Comparison of ENCODE assay signal across 8 cellular contexts in the genomic region with DNA sequence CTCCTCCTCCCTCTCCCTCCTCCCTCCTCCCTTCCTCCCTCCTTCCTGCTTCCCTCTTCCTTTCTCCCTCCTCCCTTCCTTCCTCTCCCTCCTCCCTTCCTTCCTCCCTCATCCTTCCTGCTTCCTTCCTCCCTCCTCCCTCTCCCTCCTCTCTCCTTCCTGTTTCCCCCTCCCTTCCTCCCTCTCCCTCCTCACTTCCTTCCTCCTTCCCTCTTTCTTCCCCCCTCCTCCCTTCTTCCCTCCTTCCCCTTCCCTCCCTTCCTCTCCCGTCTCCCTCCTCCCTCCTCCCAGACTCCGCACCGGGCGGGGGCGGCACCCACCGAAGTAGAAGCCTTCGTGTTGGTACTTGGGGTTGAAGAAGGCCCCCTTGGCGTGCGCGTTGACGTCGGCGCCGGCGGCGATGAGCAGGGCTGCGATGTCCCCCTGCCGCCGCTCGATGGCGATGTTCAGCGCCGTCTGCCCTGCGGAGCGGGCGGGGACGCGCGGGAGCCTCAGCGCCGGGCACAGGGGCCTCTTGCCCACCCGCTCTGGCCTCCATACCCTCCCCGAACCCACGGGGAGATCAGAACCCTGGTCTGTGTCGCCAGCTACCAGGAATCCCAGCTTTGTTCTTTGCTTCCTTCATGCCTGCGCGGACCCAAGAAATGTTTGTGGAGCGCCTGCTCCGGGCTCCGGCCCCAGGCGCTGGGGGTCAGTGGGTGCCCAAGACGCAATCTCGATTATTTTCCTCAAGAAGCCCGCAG. TPM values are rescaled to one million over a fixed set of nuclear protein-coding genes. Genes with fewer than 3 reads are reported as not detected.
DNase-seq lines count a peak whose midpoint lies in the region; ATAC-seq and TF ChIP-seq lines count a peak whose summit lies in the region.

No MANE protein-coding gene starts in this region.

- H3K27me3 Mint-ChIP-seq in GM23338 (ENCODE audit: insufficient read depth, low read depth, poor library complexity) = peaks cover 11% of the 10 kb centered on the region

- H3K36me3 ChIP-seq in A673 (ENCODE audit: insufficient read depth, low read length, poor library complexity, severe bottlenecking) = no peaks in the 10 kb centered on the region
- H3K36me3 ChIP-seq in GM23338 (ENCODE audit: insufficient read depth) = no peaks in the 10 kb centered on the region
- no peaks in the 10 kb centered on the region for H3K36me3 ChIP-seq in SU-DHL-6 (ENCODE audit: low read length)
- no peaks in the 10 kb centered on the region for H3K36me3 ChIP-seq in hepatocyte (replicated peaks; ENCODE audit: insufficient read depth, low read depth)
- no peaks in the 10 kb centered on the region for H3K36me3 ChIP-seq in psoas muscle (ENCODE audit: insufficient read depth in 1 of 2, low read depth in 1 of 2)

- H3K4me3 ChIP-seq in A673 (ENCODE audit: low read depth, low read length, poor library complexity, severe bottlenecking) (peak overlapping the region; percentile 45), GM23338 (peak overlapping the region; percentile 87), SU-DHL-6 (ENCODE audit: insufficient read depth, low read length, poor library complexity, severe bottlenecking) (no peak overlapping the region), hepatocyte (peak overlapping the region; percentile 51), psoas muscle (peak overlapping the region; percentile 62)

- peak overlapping the region; percentile 77 for H3K4me3 Mint-ChIP-seq in GM23338

- H4K20me1 ChIP-seq in GM23338 (replicated peaks; ENCODE audit: insufficient read depth) (no peaks in the 10 kb centered on the region), SU-DHL-6 (ENCODE audit: low read depth, low read length) (no peaks in the 10 kb centered on the region), hepatocyte (ENCODE audit: insufficient read depth, poor library complexity, severe bottlenecking) (no peaks in the 10 kb centered on the region)

- intact Hi-C loops in A673 (cut with micrococcal nuclease; ENCODE audit: unreplicated experiment) (no loop called here), psoas muscle (cut with DNase I) (no loop called here)

- DNase-seq in A673 (ENCODE audit: low spot score) = peak; percentile 89
- DNase-seq in GM23338 (ENCODE audit: low spot score) = peak; percentile 91
- peak; percentile 87 for DNase-seq in hepatocyte (ENCODE audit: low spot score)
- DNase-seq in psoas muscle = peak; percentile 78 to 87
- DNase-seq in NCI-H226 = no peak

- H3K4me1 Mint-ChIP-seq in GM23338 = peaks cover 9% of the 10 kb centered on the region

- H3K4me2 ChIP-seq in GM23338 (peak overlapping the region; percentile 90), SU-DHL-6 (ENCODE audit: low read depth, low read length, poor library complexity, severe bottlenecking) (peak overlapping the region; percentile 33), hepatocyte (peak overlapping the region; percentile 97)

- H3K9me3 ChIP-seq in A673 (ENCODE audit: low read depth, low read length, poor library complexity, severe bottlenecking) (no peaks in the 10 kb centered on the region), SU-DHL-6 (ENCODE audit: insufficient read depth, low read length) (no peaks in the 10 kb centered on the region), hepatocyte (ENCODE audit: low read depth) (no peaks in the 10 kb centered on the region), psoas muscle (no peaks in the 10 kb centered on the region)

- H3F3A ChIP-seq in GM23338 (replicated peaks; ENCODE audit: low read depth) (no peaks in the 10 kb centered on the region), SU-DHL-6 (ENCODE audit: insufficient read depth) (no peaks in the 10 kb centered on the region)

- peak overlapping the region; percentile 53; the same call in 1 of the 2 replicates for H3K27ac Mint-ChIP-seq in GM23338

- CTCF ChIA-PET in A673 (lab: Charles Lee) = no interaction called here

- no peaks in the 10 kb centered on the region; the same call in 2 of the 3 replicates for H3K9me3 Mint-ChIP-seq in GM23338

- TF ChIP-seq CTCF in A673 (conservative IDR thresholded peaks at IDR 0.05; ENCODE audit: low read depth, low read length) (peak; percentile 94), GM23338 (conservative IDR thresholded peaks at IDR 0.05; ENCODE audit: low read depth in 2 of 2) (peak; percentile 67 to 82), SU-DHL-6 (IDR thresholded peaks at IDR 0.05; ENCODE audit: insufficient read depth, low read length, poor library complexity, severe bottlenecking) (peak; percentile 18), hepatocyte (IDR thresholded peaks at IDR 0.05; ENCODE audit: poor library complexity) (peak; percentile 84), psoas muscle (IDR thresholded peaks at IDR 0.05) (peak; percentile 69)

- H3K27me3 ChIP-seq in A673 (replicated peaks; ENCODE audit: insufficient read depth, low read depth, low read length, poor library complexity) (no peaks in the 10 kb centered on the region), GM23338 (ENCODE audit: insufficient read depth) (no peaks in the 10 kb centered on the region), SU-DHL-6 (ENCODE audit: low read length) (no peaks in the 10 kb centered on the region), hepatocyte (no peaks in the 10 kb centered on the region), psoas muscle (ENCODE audit: insufficient read depth in 3 of 3, low read length in 2 of 3) (no peaks in the 10 kb centered on the region)

- no peaks in the 10 kb centered on the region for H3K4me1 ChIP-seq in A673 (ENCODE audit: insufficient read depth, low read length, poor library complexity, severe bottlenecking)
- H3K4me1 ChIP-seq in GM23338 (ENCODE audit: insufficient read depth) = no peaks in the 10 kb centered on the region; the same call in 1 of the 2 replicates
- peaks cover 19% of the 10 kb centered on the region for H3K4me1 ChIP-seq in hepatocyte (ENCODE audit: insufficient read depth)
- no peaks in the 10 kb centered on the region for H3K4me1 ChIP-seq in psoas muscle

- no peak overlapping the region for H3K9ac ChIP-seq in SU-DHL-6 (ENCODE audit: low read length)

- no TSS peak for BruUV-seq in A673 (replicated peaks; lab: Mats Ljungman, UMichigan)

- H3K27ac ChIP-seq in A673 (ENCODE audit: low read depth, low read length, poor library complexity, severe bottlenecking) (peak overlapping the region; percentile 63), GM23338 (ENCODE audit: low read depth) (0 out of 2 replicates have a peak overlapping the region, but pooled peaks have one; percentile 26), SU-DHL-6 (ENCODE audit: low read depth, low read length) (no peak overlapping the region), angular gyrus (ENCODE audit: low read depth, low read length) (peak overlapping the region; percentile 89), hepatocyte (peak overlapping the region; percentile 41), psoas muscle (peak overlapping the region; percentile 41)

- WGBS in hepatocyte (ENCODE audit: low lambda C conversion rate, missing lambda C conversion rate) = 6% methylated on average over 36 of the region's 44 CpGs
- WGBS in psoas muscle, 3 donors = 4 to 7% (median 5%) methylated on average over 39 to 44 of the region's 44 CpGs

- H3K9me2 ChIP-seq in GM23338 (ENCODE audit: insufficient read depth) (no peaks in the 10 kb centered on the region), SU-DHL-6 (replicated peaks; ENCODE audit: insufficient read depth, low read length) (no peaks in the 10 kb centered on the region), hepatocyte (replicated peaks; ENCODE audit: insufficient read depth) (no peaks in the 10 kb centered on the region)

- POLR2A ChIA-PET in A673 (lab: Charles Lee; ENCODE audit: low non-redundant PET) = no interaction called here

- H2AFZ ChIP-seq in GM23338 (peak overlapping the region; percentile 99), SU-DHL-6 (ENCODE audit: low read depth, low read length, severe bottlenecking) (no peak overlapping the region), hepatocyte (peak overlapping the region; percentile 99)

- ATAC-seq in GM23338 (peak; percentile 89), psoas muscle (peak; percentile 79 to 96 (median 84)), GM19324 (IDR thresholded peaks at IDR 0.05; ENCODE audit: low FRiP score, unreplicated experiment) (no peak)

- no peaks in the 10 kb centered on the region; the same call in 2 of the 3 replicates for H3K36me3 Mint-ChIP-seq in GM23338 (ENCODE audit: low read depth)

- H3K79me2 ChIP-seq in GM23338 (replicated peaks; ENCODE audit: insufficient read depth) = no peaks in the 10 kb centered on the region
- H3K79me2 ChIP-seq in SU-DHL-6 (ENCODE audit: insufficient read depth, low read length) = no peaks in the 10 kb centered on the region
- H3K79me2 ChIP-seq in hepatocyte = no peaks in the 10 kb centered on the region

TF ChIP-seq in GM23338, 12 proteins besides CTCF, POLR2A, EP300 and RAD21 (continues in another document):
- TF ChIP-seq, protein P1, sequence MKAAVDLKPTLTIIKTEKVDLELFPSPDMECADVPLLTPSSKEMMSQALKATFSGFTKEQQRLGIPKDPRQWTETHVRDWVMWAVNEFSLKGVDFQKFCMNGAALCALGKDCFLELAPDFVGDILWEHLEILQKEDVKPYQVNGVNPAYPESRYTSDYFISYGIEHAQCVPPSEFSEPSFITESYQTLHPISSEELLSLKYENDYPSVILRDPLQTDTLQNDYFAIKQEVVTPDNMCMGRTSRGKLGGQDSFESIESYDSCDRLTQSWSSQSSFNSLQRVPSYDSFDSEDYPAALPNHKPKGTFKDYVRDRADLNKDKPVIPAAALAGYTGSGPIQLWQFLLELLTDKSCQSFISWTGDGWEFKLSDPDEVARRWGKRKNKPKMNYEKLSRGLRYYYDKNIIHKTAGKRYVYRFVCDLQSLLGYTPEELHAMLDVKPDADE (IDR thresholded peaks at IDR 0.05) = no peak

RNA-seq across cellular contexts. Expression of gene TRPV3, which starts 22.2 kb away (rescaled TPM):
- total RNA-seq in A673 (2021) (0.13 and 0.24 TPM in 2 replicates), hepatocyte (2.6 and 8.1 TPM in 2 replicates), psoas muscle (10 to 100 TPM in 1 of 4 donors, 1 to 10 TPM in 1, under 1 TPM in 2; 0.71 to 10.1 (median 1.1) TPM)
- total RNA-seq in GM23338 (2014; rRNA removed; shearing (Covaris generic)) = 0.69 and 0.70 TPM in 2 replicates
- polyA plus RNA-seq in GM23338 (2016; fragmentation: Nextera tagmentation; extraction: Ambion mirVana) (0.15 and 0.82 TPM in 2 replicates), hepatocyte (1.4 and 2.5 TPM in 2 replicates), psoas muscle (under 1 TPM; 0.32 to 0.38 (median 0.36) TPM)

RNA-seq across cellular contexts. Expression of gene ASPA, which starts 59.6 kb away (rescaled TPM):
- total RNA-seq in A673 (2021) = not detected in 2 replicates
- 0.04 TPM in 1 of 2 replicates, not detected in the other for total RNA-seq in GM23338 (2014; rRNA removed; shearing (Covaris generic))
- 0.13 TPM in 1 of 2 replicates, not detected in the other for polyA plus RNA-seq in GM23338 (2016; fragmentation: Nextera tagmentation; extraction: Ambion mirVana)
- total RNA-seq in hepatocyte = 0.27 and 1.2 TPM in 2 replicates
- polyA plus RNA-seq in hepatocyte = 0.08 and 0.66 TPM in 2 replicates
- 1 to 10 TPM; 2.9 to 4.8 (median 3.9) TPM for total RNA-seq in psoas muscle
- polyA plus RNA-seq in psoas muscle = 1 to 10 TPM in 2 of 3 donors, under 1 TPM in 1; 0.68 to 2.3 (median 1.2) TPM

Comparison
In these comparisons a context has a peak if more than half of its experiments do, and no peak if none do; other contexts are left out.
1. CTCF ChIP-seq: peak in every context shown above with its lines; median percentile 94 in A673; 84 in hepatocyte; 74 in GM23338; 69 in psoas muscle; 18 in SU-DHL-6.
2. H3K4me2 ChIP-seq: peak in every context shown above with its lines; median percentile 97 in hepatocyte; 90 in GM23338; 33 in SU-DHL-6.